36 cellular contexts compared by ENCODE assay signal in the genomic region with DNA sequence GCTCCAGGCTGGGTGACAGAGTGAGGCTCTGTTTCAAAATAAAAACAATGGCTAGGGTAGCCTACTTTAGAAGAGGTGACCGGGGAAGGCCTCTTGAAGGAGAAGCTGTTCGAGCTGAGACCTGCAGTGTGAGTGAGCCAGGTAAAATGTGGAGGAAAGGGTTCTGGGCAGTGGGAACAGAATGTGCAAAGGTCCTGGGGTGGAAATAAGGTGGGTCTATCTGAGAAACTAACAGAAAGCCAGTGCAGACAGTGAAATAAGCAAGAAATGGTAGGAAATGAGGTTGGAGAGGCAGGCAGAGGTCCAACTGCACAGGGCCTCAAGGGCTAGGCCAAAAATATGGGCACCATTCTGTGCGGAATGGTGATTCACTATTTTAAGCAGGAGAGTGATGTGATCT. TPM values are rescaled to one million over a fixed set of nuclear protein-coding genes. Genes with fewer than 3 reads are reported as not detected.
"Had no signal": no experiment of that assay in that cellular context is flagged by ENCODE, and none has a peak within 500 bp of the region (broad histone marks: within the 10 kb centered on the region; RNA-seq: fewer than 3 reads in every experiment).

No MANE protein-coding gene starts in this region.

- H3K9me3 ChIP-seq: ascending aorta, esophagus muscularis mucosa, gastrocnemius medialis, heart left ventricle had no signal

- H3K4me3 ChIP-seq: ascending aorta, coronary artery, dorsolateral prefrontal cortex, esophagus muscularis mucosa, gastrocnemius medialis, heart left ventricle had no signal

- H3K9me3 Mint-ChIP-seq: activated CD4-positive, alpha-beta memory T cell treated with anti-CD3 and anti-CD28 coated beads for 36 hours; activated CD4-positive, alpha-beta T cell treated with anti-CD3 and anti-CD28 coated beads, Interleukin-2, amount 10 ng/mL, durations not matched to agents 24 days and 14 days; activated naive CD4-positive, alpha-beta T cell treated with anti-CD3 and anti-CD28 coated beads for 36 hours; activated naive CD4-positive, alpha-beta T cell treated with anti-CD3 and anti-CD28 coated beads, Interleukin-2, amount 50 U/mL, for 24 hours; activated naive CD8-positive, alpha-beta T cell treated with anti-CD3 and anti-CD28 coated beads, Interleukin-2, amount 10 ng/mL, durations not matched to agents 7 days and 5 days; activated T-helper 1 cell treated with anti-CD3 and anti-CD28 coated beads, Interleukin-12 subunit alpha, Interleukin-12 subunit beta, Interleukin-2, Interleukin-4 antibody, amounts not matched to agents 30 ng/mL and 10 ng/mL and 1 ng/mL, durations not matched to agents 14 hours and 24 hours and 36 hours; activated T-helper 2 cell treated with anti-CD3 and anti-CD28 coated beads, Interferon-gamma antibody, Interleukin-2, Interleukin-4, amounts not matched to agents 10 μg/mL and 5 μg/mL and 100 μg/mL, durations not matched to agents 14 hours and 24 hours and 36 hours; central memory CD8-positive, alpha-beta T cell; dendritic cell treated with granulocyte-macrophage colony-stimulating factor and Interleukin-4, amounts not matched to agents 40 ng/mL and 50 ng/mL, for 4 days; T-helper 1 cell treated with Interleukin-12 subunit alpha and Interleukin-12 subunit beta and Interleukin-4 antibody, amounts not matched to agents 30 μg/mL and 1 μg/mL, for 36 hours had no signal

- H3K27me3 Mint-ChIP-seq: activated CD4-positive, alpha-beta memory T cell treated with anti-CD3 and anti-CD28 coated beads for 36 hours; activated CD4-positive, alpha-beta T cell treated with anti-CD3 and anti-CD28 coated beads for 36 hours; activated naive CD4-positive, alpha-beta T cell treated with anti-CD3 and anti-CD28 coated beads, Interleukin-2, amount 50 U/mL, for 24 hours; activated naive CD8-positive, alpha-beta T cell treated with anti-CD3 and anti-CD28 coated beads, Interleukin-2, amount 10 ng/mL, durations not matched to agents 7 days and 5 days had no signal

- FAIRE-seq: bronchial epithelial cell had no signal

- H3K4me1 Mint-ChIP-seq: activated CD4-positive, alpha-beta T cell treated with anti-CD3 and anti-CD28 coated beads for 36 hours; activated naive CD4-positive, alpha-beta T cell treated with anti-CD3 and anti-CD28 coated beads, Interleukin-2, amount 50 U/mL, for 24 hours; activated naive CD8-positive, alpha-beta T cell treated with anti-CD3 and anti-CD28 coated beads, Interleukin-2, amount 10 ng/mL, durations not matched to agents 7 days and 5 days; central memory CD8-positive, alpha-beta T cell had no signal

- H3K4me3 Mint-ChIP-seq: activated CD4-positive, alpha-beta memory T cell treated with anti-CD3 and anti-CD28 coated beads for 36 hours; activated CD4-positive, alpha-beta T cell treated with anti-CD3 and anti-CD28 coated beads for 36 hours; activated CD4-positive, alpha-beta T cell treated with anti-CD3 and anti-CD28 coated beads, Interleukin-2, amount 10 ng/mL, durations not matched to agents 24 days and 14 days; activated CD8-positive, alpha-beta memory T cell treated with anti-CD3 and anti-CD28 coated beads, Interleukin-2, amount 10 ng/mL, durations not matched to agents 7 days and 5 days; activated CD8-positive, alpha-beta T cell treated with anti-CD3 and anti-CD28 coated beads, Interleukin-2, amount 10 ng/mL, durations not matched to agents 7 days and 5 days; activated naive CD4-positive, alpha-beta T cell treated with anti-CD3 and anti-CD28 coated beads for 36 hours; activated naive CD4-positive, alpha-beta T cell treated with anti-CD3 and anti-CD28 coated beads, Interleukin-2, amount 50 U/mL, for 24 hours; activated naive CD8-positive, alpha-beta T cell treated with anti-CD3 and anti-CD28 coated beads, Interleukin-2, amount 10 ng/mL, durations not matched to agents 7 days and 5 days; activated T-helper 1 cell treated with anti-CD3 and anti-CD28 coated beads, Interleukin-12 subunit alpha, Interleukin-12 subunit beta, Interleukin-2, Interleukin-4 antibody, amounts not matched to agents 30 ng/mL and 10 ng/mL and 1 ng/mL, durations not matched to agents 14 hours and 24 hours and 36 hours; central memory CD8-positive, alpha-beta T cell; dendritic cell treated with granulocyte-macrophage colony-stimulating factor and Interleukin-4, amounts not matched to agents 40 ng/mL and 50 ng/mL, for 4 days; T-helper 1 cell treated with Interleukin-12 subunit alpha and Interleukin-12 subunit beta and Interleukin-4 antibody, amounts not matched to agents 30 μg/mL and 1 μg/mL, for 36 hours had no signal

- H3K27ac Mint-ChIP-seq: activated CD4-positive, alpha-beta memory T cell treated with anti-CD3 and anti-CD28 coated beads for 36 hours; activated CD4-positive, alpha-beta T cell treated with anti-CD3 and anti-CD28 coated beads for 36 hours; activated CD4-positive, alpha-beta T cell treated with anti-CD3 and anti-CD28 coated beads, Interleukin-2, amount 10 ng/mL, durations not matched to agents 24 days and 14 days; activated CD8-positive, alpha-beta memory T cell treated with anti-CD3 and anti-CD28 coated beads, Interleukin-2, amount 10 ng/mL, durations not matched to agents 7 days and 5 days; activated CD8-positive, alpha-beta T cell treated with anti-CD3 and anti-CD28 coated beads, Interleukin-2, amount 10 ng/mL, durations not matched to agents 7 days and 5 days; activated naive CD4-positive, alpha-beta T cell treated with anti-CD3 and anti-CD28 coated beads for 36 hours; activated naive CD4-positive, alpha-beta T cell treated with anti-CD3 and anti-CD28 coated beads, Interleukin-2, amount 50 U/mL, for 24 hours; activated naive CD8-positive, alpha-beta T cell treated with anti-CD3 and anti-CD28 coated beads, Interleukin-2, amount 10 ng/mL, durations not matched to agents 7 days and 5 days; activated T-helper 1 cell treated with anti-CD3 and anti-CD28 coated beads, Interleukin-12 subunit alpha, Interleukin-12 subunit beta, Interleukin-2, Interleukin-4 antibody, amounts not matched to agents 30 ng/mL and 10 ng/mL and 1 ng/mL, durations not matched to agents 14 hours and 24 hours and 36 hours; activated T-helper 2 cell treated with anti-CD3 and anti-CD28 coated beads, Interferon-gamma antibody, Interleukin-2, Interleukin-4, amounts not matched to agents 10 μg/mL and 5 μg/mL and 100 μg/mL, durations not matched to agents 14 hours and 24 hours and 36 hours; dendritic cell treated with granulocyte-macrophage colony-stimulating factor and Interleukin-4, amounts not matched to agents 40 ng/mL and 50 ng/mL, for 4 days; T-helper 1 cell treated with Interleukin-12 subunit alpha and Interleukin-12 subunit beta and Interleukin-4 antibody, amounts not matched to agents 30 μg/mL and 1 μg/mL, for 36 hours had no signal

- ATAC-seq: activated CD4-positive, alpha-beta T cell treated with anti-CD3 and anti-CD28 coated beads for 36 hours; activated CD8-positive, alpha-beta memory T cell treated with anti-CD3 and anti-CD28 coated beads, Interleukin-2, amount 10 ng/mL, durations not matched to agents 7 days and 5 days; activated CD8-positive, alpha-beta T cell treated with anti-CD3 and anti-CD28 coated beads, Interleukin-2, amount 10 ng/mL, durations not matched to agents 7 days and 5 days; gastrocnemius medialis; heart left ventricle had no signal

- DNase-seq: activated CD4-positive, alpha-beta memory T cell treated with anti-CD3 and anti-CD28 coated beads for 36 hours; activated CD4-positive, alpha-beta T cell treated with anti-CD3 and anti-CD28 coated beads for 36 hours; activated CD4-positive, alpha-beta T cell treated with anti-CD3 and anti-CD28 coated beads, Interleukin-2, amount 10 ng/mL, durations not matched to agents 24 days and 14 days; activated CD4-positive, CD25-positive, alpha-beta regulatory T cell; activated CD4-positive, CD25-positive, alpha-beta regulatory T cell treated with anti-CD3 and anti-CD28 coated beads, Interleukin-2, amount 50 U/mL, for 72 hours; activated CD8-positive, alpha-beta memory T cell treated with anti-CD3 and anti-CD28 coated beads, Interleukin-2, amount 10 ng/mL, durations not matched to agents 7 days and 5 days; activated CD8-positive, alpha-beta memory T cell treated with anti-CD3 and anti-CD28 coated beads, Interleukin-2, amount 50 U/mL, for 4 hours; activated CD8-positive, alpha-beta T cell treated with anti-CD3 and anti-CD28 coated beads, Interleukin-2, amount 10 ng/mL, durations not matched to agents 7 days and 5 days; activated effector memory CD4-positive, alpha-beta T cell treated with anti-CD3 and anti-CD28 coated beads, Interleukin-2, amount 50 U/mL, for 16 hours; activated naive CD4-positive, alpha-beta T cell treated with anti-CD3 and anti-CD28 coated beads for 36 hours; activated naive CD8-positive, alpha-beta T cell treated with anti-CD3 and anti-CD28 coated beads, Interleukin-2, amount 10 ng/mL, durations not matched to agents 7 days and 5 days; activated T-cell treated with anti-CD3 and anti-CD28 coated beads, Interleukin-2, amount 50 U/mL, for 1 hour; activated T-cell treated with anti-CD3 and anti-CD28 coated beads, Interleukin-2, amount 50 U/mL, for 48 hours; brain microvascular endothelial cell; dorsolateral prefrontal cortex; effector memory CD4-positive, alpha-beta T cell; erythroblast; gastrocnemius medialis; glutamatergic neuron; heart left ventricle; T1000; WERI-Rb-1 had no signal

- H3K36me3 ChIP-seq: ascending aorta, brain microvascular endothelial cell, esophagus muscularis mucosa, gastrocnemius medialis, heart left ventricle, WERI-Rb-1 had no signal

- H3K36me3 Mint-ChIP-seq: activated CD4-positive, alpha-beta memory T cell treated with anti-CD3 and anti-CD28 coated beads for 36 hours; activated CD8-positive, alpha-beta memory T cell treated with anti-CD3 and anti-CD28 coated beads, Interleukin-2, amount 10 ng/mL, durations not matched to agents 7 days and 5 days; activated naive CD4-positive, alpha-beta T cell treated with anti-CD3 and anti-CD28 coated beads, Interleukin-2, amount 50 U/mL, for 24 hours; activated naive CD8-positive, alpha-beta T cell treated with anti-CD3 and anti-CD28 coated beads, Interleukin-2, amount 10 ng/mL, durations not matched to agents 7 days and 5 days had no signal

- H3K4me1 ChIP-seq: ascending aorta, esophagus muscularis mucosa, foreskin keratinocyte, gastrocnemius medialis, heart left ventricle had no signal

- H3K27ac ChIP-seq: ascending aorta, brain microvascular endothelial cell, coronary artery, dorsolateral prefrontal cortex, esophagus muscularis mucosa, foreskin keratinocyte, gastrocnemius medialis, heart left ventricle, WERI-Rb-1 had no signal

- H3K27me3 ChIP-seq: ascending aorta, brain microvascular endothelial cell, dorsolateral prefrontal cortex had no signal

RNA-seq across cellular contexts. Expression of a gene that starts 53.4 kb away (rescaled TPM):
- total RNA-seq: activated CD4-positive, alpha-beta memory T cell treated with anti-CD3 and anti-CD28 coated beads for 36 hours; activated CD4-positive, alpha-beta T cell treated with anti-CD3 and anti-CD28 coated beads for 36 hours; activated CD4-positive, alpha-beta T cell treated with anti-CD3 and anti-CD28 coated beads, Interleukin-2, amount 10 ng/mL, durations not matched to agents 24 days and 14 days; activated CD8-positive, alpha-beta memory T cell treated with anti-CD3 and anti-CD28 coated beads for 36 hours; activated CD8-positive, alpha-beta memory T cell treated with anti-CD3 and anti-CD28 coated beads, Interleukin-2, amount 10 ng/mL, durations not matched to agents 7 days and 5 days; activated CD8-positive, alpha-beta T cell treated with anti-CD3 and anti-CD28 coated beads, Interleukin-2, amount 10 ng/mL, durations not matched to agents 7 days and 5 days; activated naive CD4-positive, alpha-beta T cell treated with anti-CD3 and anti-CD28 coated beads for 36 hours; activated naive CD8-positive, alpha-beta T cell treated with anti-CD3 and anti-CD28 coated beads, Interleukin-2, amount 10 ng/mL, durations not matched to agents 7 days and 5 days; activated T-helper 1 cell treated with anti-CD3 and anti-CD28 coated beads, Interleukin-12 subunit alpha, Interleukin-12 subunit beta, Interleukin-2, Interleukin-4 antibody, amounts not matched to agents 30 ng/mL and 10 ng/mL and 1 ng/mL, durations not matched to agents 14 hours and 24 hours and 36 hours; activated T-helper 2 cell treated with anti-CD3 and anti-CD28 coated beads, Interferon-gamma antibody, Interleukin-2, Interleukin-4, amounts not matched to agents 10 μg/mL and 5 μg/mL and 100 μg/mL, durations not matched to agents 14 hours and 24 hours and 36 hours; ascending aorta; bronchial epithelial cell; cardiac septum; dorsolateral prefrontal cortex; esophagus muscularis mucosa; foreskin keratinocyte; gastrocnemius medialis; heart left ventricle; T-helper 2 cell treated with Interferon-gamma antibody and Interleukin-4, amounts not matched to agents 100 ng/mL and 5 ng/mL, for 36 hours had no signal
- polyA plus RNA-seq: foreskin keratinocyte had no signal
